8 cellular contexts compared by ENCODE assay signal in the genomic region with DNA sequence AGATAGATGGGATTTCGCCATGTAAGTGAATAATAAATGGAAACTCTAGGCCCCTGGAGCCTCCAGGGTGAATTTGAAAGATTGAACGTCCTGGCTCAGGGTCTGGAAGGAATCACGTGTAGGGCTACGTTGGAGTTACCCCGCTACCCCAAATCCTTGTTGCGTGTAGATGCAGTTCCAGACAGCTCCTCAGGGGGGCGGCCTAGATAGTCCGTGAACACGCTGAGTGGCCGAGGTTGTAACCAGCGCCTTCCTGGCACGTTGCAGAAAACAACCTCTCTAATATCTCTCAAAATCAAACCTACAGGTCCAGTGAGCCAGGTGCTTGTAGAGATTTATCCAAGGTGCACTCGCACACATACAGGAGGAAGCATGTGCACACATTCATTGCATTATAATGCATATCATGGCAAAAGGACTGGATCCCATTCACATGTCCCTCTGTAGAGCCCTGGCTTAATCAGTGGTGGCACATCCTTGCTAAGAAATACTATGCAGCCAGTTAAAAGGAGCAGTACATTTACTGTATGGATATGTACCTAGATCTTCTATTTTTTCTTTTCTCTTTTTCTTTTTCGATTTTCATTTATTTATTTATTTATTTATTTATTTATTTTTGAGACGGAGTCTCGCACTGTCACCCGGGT. TPM values are rescaled to one million over a fixed set of nuclear protein-coding genes. Genes with fewer than 3 reads are reported as not detected.
DNase-seq lines count a peak whose midpoint lies in the region; ATAC-seq and TF ChIP-seq lines count a peak whose summit lies in the region.

No MANE protein-coding gene starts in this region.

- intact Hi-C loops in prostate gland (cut with DNase I): no loop called here
- intact Hi-C loops in vagina (cut with DNase I): no loop called here

- CTCF ChIA-PET in AG04450 (lab: Charles Lee): interaction anchor here (0.5 to 1.4 kb wide), 10 partner anchors 18 to 139 kb away, joined by 3 to 6 read pairs (median 4); a partner anchor contains a TSS

- peaks cover 19% of the 10 kb centered on the region; the same call in 1 of the 2 replicates for H3F3A ChIP-seq in GM23338 (replicated peaks; ENCODE audit: low read depth)

- H3K36me3 Mint-ChIP-seq in GM23338 (ENCODE audit: low read depth): peaks cover 7% of the 10 kb centered on the region
- no peaks in the 10 kb centered on the region for H3K36me3 Mint-ChIP-seq in glutamatergic neuron (ENCODE audit: unreplicated experiment)

- no peak overlapping the region for H3K4me3 Mint-ChIP-seq in GM23338
- H3K4me3 Mint-ChIP-seq in glutamatergic neuron (ENCODE audit: unreplicated experiment): no peak overlapping the region

- no peaks in the 10 kb centered on the region; the same call in 1 of the 2 replicates for H4K20me1 ChIP-seq in GM23338 (replicated peaks; ENCODE audit: insufficient read depth)

- TF ChIP-seq POLR2A in prostate gland (IDR thresholded peaks at IDR 0.05): no peak
- TF ChIP-seq POLR2A in vagina (IDR thresholded peaks at IDR 0.05): no peak

- H3K36me3 ChIP-seq in GM23338 (ENCODE audit: insufficient read depth): no peaks in the 10 kb centered on the region
- no peaks in the 10 kb centered on the region for H3K36me3 ChIP-seq in prostate gland
- H3K36me3 ChIP-seq in vagina: no peaks in the 10 kb centered on the region

- WGBS in prostate gland: 28% methylated on average over 17 of the region's 17 CpGs

- H3K4me3 ChIP-seq in AG04450 (ENCODE audit: low read depth, low read length) (no peak overlapping the region), GM23338 (no peak overlapping the region), prostate gland (no peak overlapping the region), vagina (no peak overlapping the region)

- H3K27ac ChIP-seq in AG04450 (ENCODE audit: low read depth, low read length) (no peak overlapping the region), GM23338 (ENCODE audit: low read depth) (no peak overlapping the region), prostate gland (no peak overlapping the region), vagina (no peak overlapping the region)

- peaks cover 4% of the 10 kb centered on the region; the same call in 1 of the 3 replicates for H3K9me3 Mint-ChIP-seq in GM23338
- peaks cover 5% of the 10 kb centered on the region for H3K9me3 Mint-ChIP-seq in glutamatergic neuron (ENCODE audit: unreplicated experiment)

- peaks cover 3% of the 10 kb centered on the region for H3K27me3 ChIP-seq in AG04450 (ENCODE audit: control insufficient read depth, insufficient read depth, low read length)
- H3K27me3 ChIP-seq in GM23338 (ENCODE audit: insufficient read depth): peaks cover 9% of the 10 kb centered on the region; the same call in 1 of the 2 replicates
- H3K27me3 ChIP-seq in prostate gland (replicated peaks; ENCODE audit: insufficient read depth): no peaks in the 10 kb centered on the region
- H3K27me3 ChIP-seq in vagina: no peaks in the 10 kb centered on the region

- no peak overlapping the region; the same call in 1 of the 2 replicates for H3K27ac Mint-ChIP-seq in GM23338
- H3K27ac Mint-ChIP-seq in glutamatergic neuron (ENCODE audit: unreplicated experiment): no peak overlapping the region

- no peak overlapping the region for H2AFZ ChIP-seq in GM23338

- TF ChIP-seq CTCF in AG04450 (IDR thresholded peaks at IDR 0.05; ENCODE audit: low read depth, low read length) (peak; percentile 81), GM23338 (conservative IDR thresholded peaks at IDR 0.05; ENCODE audit: low read depth in 2 of 2) (peak; percentile 76 to 82), glutamatergic neuron (IDR thresholded peaks at IDR 0.05; ENCODE audit: partially characterized antibody, unreplicated experiment) (peak; percentile 86), prostate gland (IDR thresholded peaks at IDR 0.05) (peak; percentile 52 to 79 (median 68)), vagina (IDR thresholded peaks at IDR 0.05) (peak in 2 of 3 experiments; percentile 39 to 59)

- H3K79me2 ChIP-seq in GM23338 (replicated peaks; ENCODE audit: insufficient read depth): peaks cover 18% of the 10 kb centered on the region

- POLR2A ChIA-PET in AG04450 (lab: Yijun Ruan, JAX): no interaction called here

- H3K4me2 ChIP-seq in GM23338: no peak overlapping the region

- H3K4me1 ChIP-seq in GM23338 (ENCODE audit: insufficient read depth) (peaks cover 17% of the 10 kb centered on the region), prostate gland (replicated peaks) (no peaks in the 10 kb centered on the region), vagina (peaks cover 21% of the 10 kb centered on the region)

- no peak for DNase-seq in AG04450 (ENCODE audit: low read depth, low spot score)
- DNase-seq in GM23338 (ENCODE audit: low spot score): peak; percentile 94
- DNase-seq in SHP77 (lab: John Stamatoyannopoulos, UW): peak; percentile 57 to 68
- DNase-seq in activated T-helper 9 cell treated with anti-CD3 and anti-CD28 coated beads, Interleukin-2, amount 50 U/mL, for 16 hours (ENCODE audit: low read depth): peak; percentile 73
- peak; percentile 83 for DNase-seq in glutamatergic neuron
- peak; percentile 75 for DNase-seq in prostate gland (ENCODE audit: low spot score)
- peak in 1 of 2 donors; percentile 64 for DNase-seq in vagina (ENCODE audit: extremely low spot score in 2 of 2)

- no peaks in the 10 kb centered on the region for H3K9me2 ChIP-seq in GM23338 (ENCODE audit: insufficient read depth)

- peak; percentile 20 for ATAC-seq in GM23338
- no peak for ATAC-seq in GM18909 (IDR thresholded peaks at IDR 0.05; ENCODE audit: poor library complexity, unreplicated experiment)

- peaks cover 7% of the 10 kb centered on the region for H3K4me1 Mint-ChIP-seq in GM23338
- H3K4me1 Mint-ChIP-seq in glutamatergic neuron (ENCODE audit: low read depth, unreplicated experiment): peaks cover 2% of the 10 kb centered on the region

- H3K9me3 ChIP-seq in AG04450 (ENCODE audit: control insufficient read depth, insufficient read depth, low read length) (no peaks in the 10 kb centered on the region; the same call in 1 of the 2 replicates), prostate gland (no peaks in the 10 kb centered on the region), vagina (no peaks in the 10 kb centered on the region)

- H3K27me3 Mint-ChIP-seq in GM23338 (ENCODE audit: insufficient read depth, low read depth, poor library complexity) (peaks cover 20% of the 10 kb centered on the region), glutamatergic neuron (ENCODE audit: unreplicated experiment) (peaks cover 3% of the 10 kb centered on the region)

TF ChIP-seq in GM23338, 12 proteins besides CTCF, POLR2A, EP300 and RAD21:
- TF ChIP-seq CREB1 (CRISPR knock-in tag; IDR thresholded peaks at IDR 0.05; ENCODE audit: low read depth) (peak; percentile 55; the same call in 1 of the 2 replicates), ZNF114 (CRISPR knock-in tag; IDR thresholded peaks at IDR 0.05) (no peak)

RNA-seq across cellular contexts. Expression of a gene that starts 2.5 kb away (rescaled TPM):
- polyA plus RNA-seq in AG04450 (2011; rRNA removed): 46.7 and 64.3 TPM in 2 replicates
- polyA minus RNA-seq in AG04450 (2011; rRNA and poly(A)+ RNA removed): 89.5 and 127 TPM in 2 replicates
- 71.5 and 77.5 TPM in 2 replicates for total RNA-seq in GM23338 (2014; rRNA removed; shearing (Covaris generic))
- polyA plus RNA-seq in GM23338 (2016; fragmentation: Nextera tagmentation; extraction: Ambion mirVana): 46.5 and 57.8 TPM in 2 replicates
- 44.1 TPM for total RNA-seq in glutamatergic neuron (ENCODE audit: unreplicated experiment)
- total RNA-seq in prostate gland: 10 to 100 TPM; 93.4 to 94.2 TPM
- 53.5 TPM for total RNA-seq in vagina

RNA-seq across cellular contexts. Expression of a gene that starts 11.5 kb away (rescaled TPM):
- 0.10 and 0.11 TPM in 2 replicates for polyA plus RNA-seq in AG04450 (2011; rRNA removed)
- polyA minus RNA-seq in AG04450 (2011; rRNA and poly(A)+ RNA removed): not detected in 2 replicates
- total RNA-seq in GM23338 (2014; rRNA removed; shearing (Covaris generic)): 3.1 and 8.0 TPM in 2 replicates
- 4.6 and 4.8 TPM in 2 replicates for polyA plus RNA-seq in GM23338 (2016; fragmentation: Nextera tagmentation; extraction: Ambion mirVana)
- not detected for total RNA-seq in glutamatergic neuron (ENCODE audit: unreplicated experiment)
- 10 to 100 TPM in 1 of 2 donors, 1 to 10 TPM in 1; 3.4 to 17.0 TPM for total RNA-seq in prostate gland
- total RNA-seq in vagina: 36.6 TPM

RNA-seq across cellular contexts. Expression of a gene that starts 38.0 kb away (rescaled TPM):
- polyA plus RNA-seq in AG04450 (2011; rRNA removed) (4.6 and 8.7 TPM in 2 replicates), GM23338 (2016; fragmentation: Nextera tagmentation; extraction: Ambion mirVana) (15.1 and 19.1 TPM in 2 replicates)
- polyA minus RNA-seq in AG04450 (2011; rRNA and poly(A)+ RNA removed): 7.3 and 10.6 TPM in 2 replicates
- 53.2 and 55.5 TPM in 2 replicates for total RNA-seq in GM23338 (2014; rRNA removed; shearing (Covaris generic))
- total RNA-seq in glutamatergic neuron (ENCODE audit: unreplicated experiment) (56.1 TPM), prostate gland (10 to 100 TPM; 36.3 to 57.9 TPM), vagina (18.2 TPM)
